ENCODE assay signal across 2 cellular contexts in the genomic region with DNA sequence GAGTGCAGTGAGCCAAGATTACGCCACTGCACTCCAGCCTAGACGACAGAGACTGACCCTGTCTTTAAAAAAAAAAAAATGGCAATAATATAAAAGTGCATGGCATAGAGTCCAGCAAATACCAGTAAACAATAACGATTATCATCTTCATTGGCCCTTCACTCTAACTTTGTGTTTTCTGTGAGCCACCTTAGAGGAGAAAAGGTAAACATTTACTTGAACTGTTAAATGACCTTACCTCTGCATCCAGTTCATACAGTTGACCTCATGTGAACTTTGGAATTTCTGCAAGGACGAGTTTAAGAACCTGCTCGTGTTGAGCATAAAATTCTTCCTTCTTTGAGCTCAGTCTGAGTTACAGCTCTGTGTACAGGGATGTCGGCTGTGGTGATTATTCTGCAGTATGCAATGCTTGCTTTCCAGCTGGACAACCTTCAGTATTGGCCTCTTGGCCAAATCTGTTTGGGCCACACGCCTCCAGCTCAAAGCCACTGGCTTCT.
TF ChIP-seq lines count a peak whose summit lies in the region.

No MANE protein-coding gene starts in this region.

TF ChIP-seq in IMR-90, 13 proteins besides CTCF, POLR2A, EP300 and RAD21:
- no peak for TF ChIP-seq CHD1 (IDR thresholded peaks at IDR 0.05; ENCODE audit: low read depth, low read length)
- no peak for TF ChIP-seq MXI1 (IDR thresholded peaks at IDR 0.05; ENCODE audit: borderline replicate concordance, low read depth, low read length)
- TF ChIP-seq RCOR1 (IDR thresholded peaks at IDR 0.05; ENCODE audit: insufficient replicate concordance, low read length): no peak
- no peak for TF ChIP-seq SMC3 (IDR thresholded peaks at IDR 0.05; ENCODE audit: low read depth, low read length)
- no peak for TF ChIP-seq USF2 (IDR thresholded peaks at IDR 0.05; ENCODE audit: low read depth, low read length)

TF ChIP-seq in liver, 16 proteins besides CTCF, POLR2A, EP300 and RAD21:
- TF ChIP-seq, protein P1, sequence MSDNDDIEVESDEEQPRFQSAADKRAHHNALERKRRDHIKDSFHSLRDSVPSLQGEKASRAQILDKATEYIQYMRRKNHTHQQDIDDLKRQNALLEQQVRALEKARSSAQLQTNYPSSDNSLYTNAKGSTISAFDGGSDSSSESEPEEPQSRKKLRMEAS (IDR thresholded peaks at IDR 0.05): no peak
- no peak for TF ChIP-seq JUND (IDR thresholded peaks at IDR 0.05)
- TF ChIP-seq, protein P2, sequence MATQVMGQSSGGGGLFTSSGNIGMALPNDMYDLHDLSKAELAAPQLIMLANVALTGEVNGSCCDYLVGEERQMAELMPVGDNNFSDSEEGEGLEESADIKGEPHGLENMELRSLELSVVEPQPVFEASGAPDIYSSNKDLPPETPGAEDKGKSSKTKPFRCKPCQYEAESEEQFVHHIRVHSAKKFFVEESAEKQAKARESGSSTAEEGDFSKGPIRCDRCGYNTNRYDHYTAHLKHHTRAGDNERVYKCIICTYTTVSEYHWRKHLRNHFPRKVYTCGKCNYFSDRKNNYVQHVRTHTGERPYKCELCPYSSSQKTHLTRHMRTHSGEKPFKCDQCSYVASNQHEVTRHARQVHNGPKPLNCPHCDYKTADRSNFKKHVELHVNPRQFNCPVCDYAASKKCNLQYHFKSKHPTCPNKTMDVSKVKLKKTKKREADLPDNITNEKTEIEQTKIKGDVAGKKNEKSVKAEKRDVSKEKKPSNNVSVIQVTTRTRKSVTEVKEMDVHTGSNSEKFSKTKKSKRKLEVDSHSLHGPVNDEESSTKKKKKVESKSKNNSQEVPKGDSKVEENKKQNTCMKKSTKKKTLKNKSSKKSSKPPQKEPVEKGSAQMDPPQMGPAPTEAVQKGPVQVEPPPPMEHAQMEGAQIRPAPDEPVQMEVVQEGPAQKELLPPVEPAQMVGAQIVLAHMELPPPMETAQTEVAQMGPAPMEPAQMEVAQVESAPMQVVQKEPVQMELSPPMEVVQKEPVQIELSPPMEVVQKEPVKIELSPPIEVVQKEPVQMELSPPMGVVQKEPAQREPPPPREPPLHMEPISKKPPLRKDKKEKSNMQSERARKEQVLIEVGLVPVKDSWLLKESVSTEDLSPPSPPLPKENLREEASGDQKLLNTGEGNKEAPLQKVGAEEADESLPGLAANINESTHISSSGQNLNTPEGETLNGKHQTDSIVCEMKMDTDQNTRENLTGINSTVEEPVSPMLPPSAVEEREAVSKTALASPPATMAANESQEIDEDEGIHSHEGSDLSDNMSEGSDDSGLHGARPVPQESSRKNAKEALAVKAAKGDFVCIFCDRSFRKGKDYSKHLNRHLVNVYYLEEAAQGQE (IDR thresholded peaks at IDR 0.05): peak; percentile 23
- TF ChIP-seq RXRA (IDR thresholded peaks at IDR 0.05): peak in 1 of 2 donors; percentile 72
- TF ChIP-seq HNF4A (conservative IDR thresholded peaks at IDR 0.05): peak; percentile 18 to 32
